8 cellular contexts compared by ENCODE assay signal in the genomic region with DNA sequence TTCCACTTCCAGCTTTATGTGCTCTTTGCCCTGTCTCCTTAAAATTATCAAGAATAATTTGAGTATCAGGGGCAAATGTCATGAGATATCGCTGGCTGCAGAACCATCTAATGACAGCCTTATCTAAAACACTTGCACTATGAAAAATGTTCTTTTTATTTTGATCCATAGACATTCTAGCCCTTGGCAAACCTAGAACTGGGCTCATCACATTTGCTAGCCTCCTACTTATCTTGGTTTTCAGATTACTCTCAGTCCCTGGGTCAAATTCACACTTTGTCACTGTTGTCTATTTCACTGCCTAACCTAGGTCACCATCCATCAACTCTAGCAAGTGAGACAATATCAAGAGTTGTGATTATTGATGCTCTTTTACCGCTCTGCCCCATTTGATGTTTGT.
"Had no signal": no experiment of that assay in that cellular context is flagged by ENCODE, and none has a peak within 500 bp of the region (broad histone marks: within the 10 kb centered on the region; RNA-seq: fewer than 3 reads in every experiment).

No MANE protein-coding gene starts in this region.

- H3K27ac ChIP-seq: foreskin keratinocyte had no signal

- H3K27me3 ChIP-seq: esophagus squamous epithelium, foreskin keratinocyte, left lung had no signal

- DNase-seq: activated B cell treated with CpG ODN at 0.5 μM for 24 hours; activated CD4-positive, alpha-beta T cell treated with anti-CD3 and anti-CD28 coated beads, Interleukin-2, amount 50 U/mL, for 1 hour; activated naive CD4-positive, alpha-beta T cell treated with anti-CD3 and anti-CD28 coated beads, Interleukin-2, amount 50 U/mL, for 16 hours; activated T-cell treated with anti-CD3 and anti-CD28 coated beads for 4 hours; esophagus squamous epithelium; foreskin keratinocyte; left lung had no signal

- ATAC-seq: foreskin keratinocyte had no signal

- H3K36me3 ChIP-seq: esophagus squamous epithelium, left lung had no signal

- H3K4me3 ChIP-seq: esophagus squamous epithelium, left lung, skin epidermis had no signal
